8 cellular contexts compared by ENCODE assay signal in genomic region chr5:177591690-177592009, GRCh38. TPM values are rescaled to one million over a fixed set of nuclear protein-coding genes. Genes with fewer than 3 reads are reported as not detected.
DNase-seq lines count a peak whose midpoint lies in the region; ATAC-seq and TF ChIP-seq lines count a peak whose summit lies in the region.

No MANE protein-coding gene starts in this region.

- POLR2A ChIA-PET in naive thymus-derived CD8-positive, alpha-beta T cell (lab: Charles Lee): interaction anchor here (0.7 to 2.3 kb wide), 5 partner anchors 9 to 562 kb away, joined by 3 to 8 read pairs (median 6); partner anchors contain the start of genes FAM193B and NHP2
- POLR2A ChIA-PET in HEK293T (lab: Yijun Ruan, JAX): interaction anchor here (0.6 to 1.5 kb wide), 7 partner anchors 9 to 94 kb away, joined by 3 to 6 read pairs (median 5); partner anchors contain the start of genes FAM193B and PDLIM7

- H3K4me3 Mint-ChIP-seq in IgD-negative memory B cell: peak overlapping the region; percentile 84 to 100 (median 98)
- peak overlapping the region; percentile 91 to 100 (median 98) for H3K4me3 Mint-ChIP-seq in naive thymus-derived CD8-positive, alpha-beta T cell

- H3K27ac Mint-ChIP-seq in IgD-negative memory B cell: peak overlapping the region in 2 of 3 donors; percentile 82 to 95
- H3K27ac Mint-ChIP-seq in naive thymus-derived CD8-positive, alpha-beta T cell: peak overlapping the region; percentile 77 to 98 (median 96)

- H3K36me3 Mint-ChIP-seq in IgD-negative memory B cell: peaks cover 1% of the 10 kb centered on the region
- peaks cover 0 to 32% (median 12%) of the 10 kb centered on the region in 3 donors for H3K36me3 Mint-ChIP-seq in naive thymus-derived CD8-positive, alpha-beta T cell

- TF ChIP-seq CTCF in BE2C (IDR thresholded peaks at IDR 0.05; ENCODE audit: low read depth, low read length) (no peak), choroid plexus epithelial cell (conservative IDR thresholded peaks at IDR 0.05; ENCODE audit: low read depth, low read length) (no peak)

- no peak for ATAC-seq in naive thymus-derived CD8-positive, alpha-beta T cell
- ATAC-seq in GM18861 (IDR thresholded peaks at IDR 0.05; ENCODE audit: unreplicated experiment) (no peak), GM21723 (IDR thresholded peaks at IDR 0.05; ENCODE audit: unreplicated experiment) (no peak)

- no peaks in the 10 kb centered on the region for H3K4me1 ChIP-seq in BE2C

- peaks cover 8 to 12% (median 8%) of the 10 kb centered on the region in 3 donors for H3K4me1 Mint-ChIP-seq in IgD-negative memory B cell
- H3K4me1 Mint-ChIP-seq in naive thymus-derived CD8-positive, alpha-beta T cell: peaks cover 11 to 29% (median 25%) of the 10 kb centered on the region in 4 donors

- H3K4me3 ChIP-seq in BE2C (ENCODE audit: low read depth, low read length) (peak overlapping the region; percentile 92), choroid plexus epithelial cell (ENCODE audit: low read depth, low read length) (peak overlapping the region; percentile 42)

- no peaks in the 10 kb centered on the region for H3K9me3 ChIP-seq in BE2C

- DNase-seq in BE2C (no peak), choroid plexus epithelial cell (ENCODE audit: low read depth) (no peak), HEK293T (ENCODE audit: extremely low spot score) (no peak), NCI-H187 treated with DMSO at 0.1 percent for 48 hours (lab: John Stamatoyannopoulos, UW) (no peak)
- no peak for DNase-seq in naive thymus-derived CD8-positive, alpha-beta T cell

- CTCF ChIA-PET in HEK293T (lab: Yijun Ruan, JAX): interaction anchor here (2.4 kb wide), 1 partner anchor 16 kb away, joined by 12 read pairs; no protein-coding TSS in a partner anchor

- H3K27me3 Mint-ChIP-seq in IgD-negative memory B cell: no peaks in the 10 kb centered on the region
- H3K27me3 Mint-ChIP-seq in naive thymus-derived CD8-positive, alpha-beta T cell: peaks cover 0 to 17% (median 6%) of the 10 kb centered on the region in 5 donors

- peaks cover 21% of the 10 kb centered on the region for H3K36me3 ChIP-seq in BE2C

- peaks cover 12% of the 10 kb centered on the region for H3K27me3 ChIP-seq in BE2C

- no peaks in the 10 kb centered on the region for H3K9me3 Mint-ChIP-seq in IgD-negative memory B cell
- H3K9me3 Mint-ChIP-seq in naive thymus-derived CD8-positive, alpha-beta T cell: peaks cover 0 to 2% (median 0%) of the 10 kb centered on the region in 9 donors

TF ChIP-seq in HEK293T, 16 proteins besides CTCF, POLR2A, EP300 and RAD21:
- TF ChIP-seq BHLHE40 (IDR thresholded peaks at IDR 0.05; ENCODE audit: borderline replicate concordance) (no peak), HDGF (IDR thresholded peaks at IDR 0.05; ENCODE audit: borderline replicate concordance) (no peak), FOXM1 (IDR thresholded peaks at IDR 0.05; ENCODE audit: borderline replicate concordance) (no peak), ZNF384 (IDR thresholded peaks at IDR 0.05) (no peak), FOXA1 (IDR thresholded peaks at IDR 0.05) (no peak), SP1 (IDR thresholded peaks at IDR 0.05) (no peak), NFRKB (IDR thresholded peaks at IDR 0.05) (no peak), TARDBP (IDR thresholded peaks at IDR 0.05) (no peak), FOXK2 (IDR thresholded peaks at IDR 0.05) (no peak), PKNOX1 (IDR thresholded peaks at IDR 0.05) (no peak), CTBP1 (IDR thresholded peaks at IDR 0.05; ENCODE audit: borderline replicate concordance) (no peak), ELF4 (IDR thresholded peaks at IDR 0.05) (no peak), LEF1 (IDR thresholded peaks at IDR 0.05; ENCODE audit: borderline replicate concordance) (no peak), L3MBTL2 (conservative IDR thresholded peaks at IDR 0.05) (no peak), SUZ12 (IDR thresholded peaks at IDR 0.05) (no peak), ARNT (IDR thresholded peaks at IDR 0.05) (no peak)

RNA-seq across cellular contexts. Expression of gene TMED9, which starts 0.4 kb away (rescaled TPM):
- polyA plus RNA-seq in BE2C (2012; ENCODE audit: insufficient read depth, insufficient read length, low read depth): 482 TPM
- polyA plus RNA-seq in IgD-negative memory B cell: 96.6 TPM
- 10 to 100 TPM; 61.5 to 63.1 TPM for total RNA-seq in naive thymus-derived CD8-positive, alpha-beta T cell
- 100 to 1,000 TPM in 1 of 3 donors, 10 to 100 TPM in 2; 89.0 to 121 (median 93.8) TPM for polyA plus RNA-seq in naive thymus-derived CD8-positive, alpha-beta T cell

RNA-seq across cellular contexts. Expression of gene B4GALT7, which starts 8.3 kb away (rescaled TPM):
- polyA plus RNA-seq in BE2C (2012; ENCODE audit: insufficient read depth, insufficient read length, low read depth): 38.7 TPM
- polyA plus RNA-seq in IgD-negative memory B cell: 26.4 TPM
- total RNA-seq in naive thymus-derived CD8-positive, alpha-beta T cell: 10 to 100 TPM; 36.2 to 39.3 TPM
- polyA plus RNA-seq in naive thymus-derived CD8-positive, alpha-beta T cell: 10 to 100 TPM; 14.8 to 21.1 (median 18.7) TPM

RNA-seq across cellular contexts. Expression of gene FAM193B, which starts 37.3 kb away (rescaled TPM):
- 261 TPM for polyA plus RNA-seq in BE2C (2012; ENCODE audit: insufficient read depth, insufficient read length, low read depth)
- polyA plus RNA-seq in IgD-negative memory B cell: 4.5 TPM
- 100 to 1,000 TPM; 214 to 225 TPM for total RNA-seq in naive thymus-derived CD8-positive, alpha-beta T cell
- polyA plus RNA-seq in naive thymus-derived CD8-positive, alpha-beta T cell: 1 to 10 TPM; 1.6 to 5.5 (median 3.4) TPM
